1 cellular context compared by ENCODE assay signal in the genomic region with DNA sequence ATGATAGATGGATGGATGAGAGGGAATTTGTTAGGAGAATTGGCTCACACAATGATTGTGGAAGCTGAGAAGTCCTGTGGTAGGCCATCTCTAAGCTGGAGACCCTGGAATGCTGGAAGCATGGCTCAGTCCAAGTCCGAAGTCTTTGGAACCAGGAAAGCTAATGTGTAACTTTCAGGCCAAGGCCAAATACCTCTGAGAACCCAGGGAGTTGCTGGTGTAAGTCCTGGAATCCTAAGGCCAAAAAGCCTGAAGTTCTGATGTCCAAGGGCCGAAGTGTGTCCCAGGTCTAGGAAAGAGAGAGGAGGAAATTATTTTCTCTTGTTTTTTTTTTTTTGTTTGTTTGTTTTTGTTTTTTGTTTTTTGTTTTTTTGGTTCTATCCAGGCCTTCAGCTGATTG.
A peak's percentile ranks its signal among the peaks of the same experiment; 100 is the strongest.
TF ChIP-seq lines count a peak whose summit lies in the region.

No MANE protein-coding gene starts in this region.

TF ChIP-seq in HepG2, 621 proteins besides CTCF, POLR2A, EP300 and RAD21 (continued from another document and continues in another):
- no peak for TF ChIP-seq GMEB2 (CRISPR knock-in tag; IDR thresholded peaks at IDR 0.05; ENCODE audit: low read depth)
- no peak for TF ChIP-seq MYC (CRISPR knock-in tag; IDR thresholded peaks at IDR 0.05; ENCODE audit: borderline replicate concordance)
- TF ChIP-seq, protein P1, sequence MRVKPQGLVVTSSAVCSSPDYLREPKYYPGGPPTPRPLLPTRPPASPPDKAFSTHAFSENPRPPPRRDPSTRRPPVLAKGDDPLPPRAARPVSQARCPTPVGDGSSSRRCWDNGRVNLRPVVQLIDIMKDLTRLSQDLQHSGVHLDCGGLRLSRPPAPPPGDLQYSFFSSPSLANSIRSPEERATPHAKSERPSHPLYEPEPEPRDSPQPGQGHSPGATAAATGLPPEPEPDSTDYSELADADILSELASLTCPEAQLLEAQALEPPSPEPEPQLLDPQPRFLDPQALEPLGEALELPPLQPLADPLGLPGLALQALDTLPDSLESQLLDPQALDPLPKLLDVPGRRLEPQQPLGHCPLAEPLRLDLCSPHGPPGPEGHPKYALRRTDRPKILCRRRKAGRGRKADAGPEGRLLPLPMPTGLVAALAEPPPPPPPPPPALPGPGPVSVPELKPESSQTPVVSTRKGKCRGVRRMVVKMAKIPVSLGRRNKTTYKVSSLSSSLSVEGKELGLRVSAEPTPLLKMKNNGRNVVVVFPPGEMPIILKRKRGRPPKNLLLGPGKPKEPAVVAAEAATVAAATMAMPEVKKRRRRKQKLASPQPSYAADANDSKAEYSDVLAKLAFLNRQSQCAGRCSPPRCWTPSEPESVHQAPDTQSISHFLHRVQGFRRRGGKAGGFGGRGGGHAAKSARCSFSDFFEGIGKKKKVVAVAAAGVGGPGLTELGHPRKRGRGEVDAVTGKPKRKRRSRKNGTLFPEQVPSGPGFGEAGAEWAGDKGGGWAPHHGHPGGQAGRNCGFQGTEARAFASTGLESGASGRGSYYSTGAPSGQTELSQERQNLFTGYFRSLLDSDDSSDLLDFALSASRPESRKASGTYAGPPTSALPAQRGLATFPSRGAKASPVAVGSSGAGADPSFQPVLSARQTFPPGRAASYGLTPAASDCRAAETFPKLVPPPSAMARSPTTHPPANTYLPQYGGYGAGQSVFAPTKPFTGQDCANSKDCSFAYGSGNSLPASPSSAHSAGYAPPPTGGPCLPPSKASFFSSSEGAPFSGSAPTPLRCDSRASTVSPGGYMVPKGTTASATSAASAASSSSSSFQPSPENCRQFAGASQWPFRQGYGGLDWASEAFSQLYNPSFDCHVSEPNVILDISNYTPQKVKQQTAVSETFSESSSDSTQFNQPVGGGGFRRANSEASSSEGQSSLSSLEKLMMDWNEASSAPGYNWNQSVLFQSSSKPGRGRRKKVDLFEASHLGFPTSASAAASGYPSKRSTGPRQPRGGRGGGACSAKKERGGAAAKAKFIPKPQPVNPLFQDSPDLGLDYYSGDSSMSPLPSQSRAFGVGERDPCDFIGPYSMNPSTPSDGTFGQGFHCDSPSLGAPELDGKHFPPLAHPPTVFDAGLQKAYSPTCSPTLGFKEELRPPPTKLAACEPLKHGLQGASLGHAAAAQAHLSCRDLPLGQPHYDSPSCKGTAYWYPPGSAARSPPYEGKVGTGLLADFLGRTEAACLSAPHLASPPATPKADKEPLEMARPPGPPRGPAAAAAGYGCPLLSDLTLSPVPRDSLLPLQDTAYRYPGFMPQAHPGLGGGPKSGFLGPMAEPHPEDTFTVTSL (CRISPR knock-in tag; IDR thresholded peaks at IDR 0.05; ENCODE audit: borderline replicate concordance) = peak; percentile 67; the same call in 1 of the 2 replicates
- TF ChIP-seq, protein P2, sequence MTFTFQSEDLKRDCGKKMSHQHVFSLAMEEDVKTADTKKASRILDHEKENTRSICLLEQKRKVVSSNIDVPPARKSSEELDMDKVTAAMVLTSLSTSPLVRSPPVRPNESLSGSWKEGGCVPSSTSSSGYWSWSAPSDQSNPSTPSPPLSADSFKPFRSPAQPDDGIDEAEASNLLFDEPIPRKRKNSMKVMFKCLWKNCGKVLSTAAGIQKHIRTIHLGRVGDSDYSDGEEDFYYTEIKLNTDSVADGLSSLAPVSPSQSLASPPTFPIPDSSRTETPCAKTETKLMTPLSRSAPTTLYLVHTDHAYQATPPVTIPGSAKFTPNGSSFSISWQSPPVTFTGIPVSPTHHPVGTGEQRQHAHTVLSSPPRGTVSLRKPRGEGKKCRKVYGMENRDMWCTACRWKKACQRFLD (CRISPR knock-in tag; IDR thresholded peaks at IDR 0.05; ENCODE audit: borderline replicate concordance) = no peak
- 0 out of 2 replicates have a peak, but pooled peaks have one; percentile 55 for TF ChIP-seq IRF2 (CRISPR knock-in tag; IDR thresholded peaks at IDR 0.05)
- TF ChIP-seq ZNF644 (CRISPR knock-in tag; IDR thresholded peaks at IDR 0.05; ENCODE audit: low read depth) = peak; percentile 99
- no peak for TF ChIP-seq JUNB (CRISPR knock-in tag; IDR thresholded peaks at IDR 0.05; ENCODE audit: borderline replicate concordance)
- TF ChIP-seq MIER3 (CRISPR knock-in tag; IDR thresholded peaks at IDR 0.05; ENCODE audit: borderline replicate concordance) = 0 out of 2 replicates have a peak, but pooled peaks have one; percentile 31
- TF ChIP-seq ZNF292 (CRISPR knock-in tag; IDR thresholded peaks at IDR 0.05; ENCODE audit: borderline replicate concordance, low read depth) = 0 out of 2 replicates have a peak, but pooled peaks have one; percentile 23
- no peak for TF ChIP-seq CENPX (CRISPR knock-in tag; IDR thresholded peaks at IDR 0.05)
- TF ChIP-seq HOXA3 (CRISPR knock-in tag; IDR thresholded peaks at IDR 0.05) = peak; percentile 19; the same call in 1 of the 2 replicates
- TF ChIP-seq, protein P3, sequence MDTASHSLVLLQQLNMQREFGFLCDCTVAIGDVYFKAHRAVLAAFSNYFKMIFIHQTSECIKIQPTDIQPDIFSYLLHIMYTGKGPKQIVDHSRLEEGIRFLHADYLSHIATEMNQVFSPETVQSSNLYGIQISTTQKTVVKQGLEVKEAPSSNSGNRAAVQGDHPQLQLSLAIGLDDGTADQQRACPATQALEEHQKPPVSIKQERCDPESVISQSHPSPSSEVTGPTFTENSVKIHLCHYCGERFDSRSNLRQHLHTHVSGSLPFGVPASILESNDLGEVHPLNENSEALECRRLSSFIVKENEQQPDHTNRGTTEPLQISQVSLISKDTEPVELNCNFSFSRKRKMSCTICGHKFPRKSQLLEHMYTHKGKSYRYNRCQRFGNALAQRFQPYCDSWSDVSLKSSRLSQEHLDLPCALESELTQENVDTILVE (CRISPR knock-in tag; IDR thresholded peaks at IDR 0.05) = 0 out of 2 replicates have a peak, but pooled peaks have one; percentile 20
- no peak for TF ChIP-seq ZNF3 (CRISPR knock-in tag; IDR thresholded peaks at IDR 0.05)
- TF ChIP-seq ZBTB37 (CRISPR knock-in tag; IDR thresholded peaks at IDR 0.05) = 0 out of 2 replicates have a peak, but pooled peaks have one; percentile 28
- peak; percentile 13; the same call in 1 of the 2 replicates for TF ChIP-seq STAG1 (CRISPR knock-in tag; IDR thresholded peaks at IDR 0.05)
- TF ChIP-seq, protein P4, sequence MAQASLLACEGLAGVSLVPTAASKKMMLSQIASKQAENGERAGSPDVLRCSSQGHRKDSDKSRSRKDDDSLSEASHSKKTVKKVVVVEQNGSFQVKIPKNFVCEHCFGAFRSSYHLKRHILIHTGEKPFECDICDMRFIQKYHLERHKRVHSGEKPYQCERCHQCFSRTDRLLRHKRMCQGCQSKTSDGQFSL (CRISPR knock-in tag; IDR thresholded peaks at IDR 0.05) = no peak
- peak; percentile 19; the same call in 1 of the 3 replicates for TF ChIP-seq MXI1 (IDR thresholded peaks at IDR 0.05; ENCODE audit: borderline replicate concordance, low read depth, low read length)
- TF ChIP-seq NCOR1 (IDR thresholded peaks at IDR 0.05; ENCODE audit: borderline replicate concordance, low read length) = peak; percentile 50; the same call in 1 of the 2 replicates
- 0 out of 2 replicates have a peak, but pooled peaks have one; percentile 34 for TF ChIP-seq ZNF205 (CRISPR knock-in tag; IDR thresholded peaks at IDR 0.05)
- TF ChIP-seq ZNF556 (CRISPR knock-in tag; IDR thresholded peaks at IDR 0.05; ENCODE audit: borderline replicate concordance) = peak; percentile 86; the same call in 1 of the 2 replicates
- 0 out of 2 replicates have a peak, but pooled peaks have one; percentile 45 for TF ChIP-seq BORCS8-MEF2B (CRISPR knock-in tag; IDR thresholded peaks at IDR 0.05)
- no peak for TF ChIP-seq XRCC5 (optimal IDR thresholded peaks at IDR 0.05; ENCODE audit: low read length)
- TF ChIP-seq, protein P5, sequence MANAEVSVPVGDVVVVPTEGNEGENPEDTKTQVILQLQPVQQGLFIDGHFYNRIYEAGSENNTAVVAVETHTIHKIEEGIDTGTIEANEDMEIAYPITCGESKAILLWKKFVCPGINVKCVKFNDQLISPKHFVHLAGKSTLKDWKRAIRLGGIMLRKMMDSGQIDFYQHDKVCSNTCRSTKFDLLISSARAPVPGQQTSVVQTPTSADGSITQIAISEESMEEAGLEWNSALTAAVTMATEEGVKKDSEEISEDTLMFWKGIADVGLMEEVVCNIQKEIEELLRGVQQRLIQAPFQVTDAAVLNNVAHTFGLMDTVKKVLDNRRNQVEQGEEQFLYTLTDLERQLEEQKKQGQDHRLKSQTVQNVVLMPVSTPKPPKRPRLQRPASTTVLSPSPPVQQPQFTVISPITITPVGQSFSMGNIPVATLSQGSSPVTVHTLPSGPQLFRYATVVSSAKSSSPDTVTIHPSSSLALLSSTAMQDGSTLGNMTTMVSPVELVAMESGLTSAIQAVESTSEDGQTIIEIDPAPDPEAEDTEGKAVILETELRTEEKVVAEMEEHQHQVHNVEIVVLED (CRISPR knock-in tag; IDR thresholded peaks at IDR 0.05; ENCODE audit: borderline replicate concordance) = no peak
- no peak for TF ChIP-seq LBX2 (CRISPR knock-in tag; IDR thresholded peaks at IDR 0.05; ENCODE audit: borderline replicate concordance)
- TF ChIP-seq ZNF776 (CRISPR knock-in tag; IDR thresholded peaks at IDR 0.05) = no peak
- TF ChIP-seq ARHGAP35 (CRISPR knock-in tag; IDR thresholded peaks at IDR 0.05; ENCODE audit: borderline replicate concordance) = no peak
- no peak for TF ChIP-seq NKX3-1 (CRISPR knock-in tag; IDR thresholded peaks at IDR 0.05)
- TF ChIP-seq BCL6 (CRISPR knock-in tag; IDR thresholded peaks at IDR 0.05) = peak; percentile 74
- TF ChIP-seq ZNF747 (CRISPR knock-in tag; IDR thresholded peaks at IDR 0.05; ENCODE audit: borderline replicate concordance) = no peak
- TF ChIP-seq TOPORS (CRISPR knock-in tag; IDR thresholded peaks at IDR 0.05) = peak; percentile 37; the same call in 1 of the 2 replicates
- TF ChIP-seq THAP7 (CRISPR knock-in tag; IDR thresholded peaks at IDR 0.05) = no peak
- 0 out of 2 replicates have a peak, but pooled peaks have one; percentile 25 for TF ChIP-seq KDM3A (CRISPR knock-in tag; IDR thresholded peaks at IDR 0.05; ENCODE audit: low read depth)
- no peak for TF ChIP-seq ZNF709 (CRISPR knock-in tag; IDR thresholded peaks at IDR 0.05)
- no peak for TF ChIP-seq ZFP36L1 (CRISPR knock-in tag; IDR thresholded peaks at IDR 0.05)
- TF ChIP-seq RCOR2 (CRISPR knock-in tag; IDR thresholded peaks at IDR 0.05) = 0 out of 2 replicates have a peak, but pooled peaks have one; percentile 49
- TF ChIP-seq HDAC2 (CRISPR knock-in tag; IDR thresholded peaks at IDR 0.05) = peak; percentile 78
- TF ChIP-seq ZEB1 (IDR thresholded peaks at IDR 0.05; ENCODE audit: insufficient replicate concordance, low read depth) = peak; percentile 39
- peak; percentile 56; the same call in 1 of the 2 replicates for TF ChIP-seq ATF2 (CRISPR knock-in tag; IDR thresholded peaks at IDR 0.05)
- TF ChIP-seq TEAD2 (CRISPR knock-in tag; IDR thresholded peaks at IDR 0.05) = no peak
- peak; percentile 46; the same call in 1 of the 2 replicates for TF ChIP-seq NR2F2 (IDR thresholded peaks at IDR 0.05; ENCODE audit: borderline replicate concordance, low read depth)
- peak; percentile 78; the same call in 1 of the 2 replicates for TF ChIP-seq RXRB (CRISPR knock-in tag; IDR thresholded peaks at IDR 0.05; ENCODE audit: borderline replicate concordance)
- TF ChIP-seq LCORL (IDR thresholded peaks at IDR 0.05) = peak; percentile 87; the same call in 1 of the 2 replicates
- peak; percentile 84 for TF ChIP-seq LCORL (CRISPR knock-in tag; IDR thresholded peaks at IDR 0.05)
- peak; percentile 71 for TF ChIP-seq ZFX (CRISPR knock-in tag; IDR thresholded peaks at IDR 0.05; ENCODE audit: low read depth)
